7 cellular contexts compared by ENCODE assay signal in genomic region chr1:61138921-61139320, GRCh38. TPM values are rescaled to one million over a fixed set of nuclear protein-coding genes. Genes with fewer than 3 reads are reported as not detected.
DNase-seq lines count a peak whose midpoint lies in the region; ATAC-seq, FAIRE-seq and TF ChIP-seq lines count a peak whose summit lies in the region.
"Not testable (repeated sequence)": the region's sequence is repeated elsewhere in the genome, so short reads cannot be mapped to it uniquely, and the experiment has no call there.

No MANE protein-coding gene starts in this region.

- peak overlapping the region; percentile 8 for H3K4me3 Mint-ChIP-seq in natural killer cell treated with Interleukin-12 subunit alpha and Interleukin-12 subunit beta and Interleukin-15 and Interleukin-18, amount 100 ng/mL, for 72 hours

- POLR2A ChIA-PET in A673 (lab: Charles Lee; ENCODE audit: low non-redundant PET) = interaction anchor here (0.6 to 1.0 kb wide), 2 partner anchors 20 to 102 kb away, joined by 3 read pairs; no protein-coding TSS in a partner anchor
- POLR2A ChIA-PET in PC-9 (lab: Charles Lee; ENCODE audit: unreplicated experiment) = not testable (repeated sequence)

- peaks cover 48% of the 10 kb centered on the region for H3F3A ChIP-seq in PC-9 (ENCODE audit: insufficient read depth, low read depth)

- H2AFZ ChIP-seq in PC-9 = not testable (repeated sequence)

- not testable (repeated sequence) for DNase-seq in A673 (ENCODE audit: low spot score); PC-9; adrenal gland; bronchial epithelial cell (ENCODE audit: low read depth); foreskin keratinocyte; natural killer cell treated with Interleukin-12 subunit alpha and Interleukin-12 subunit beta and Interleukin-15 and Interleukin-18, amount 100 ng/mL, for 72 hours (ENCODE audit: low spot score)

- peak overlapping the region; percentile 77 for H3K4me2 ChIP-seq in PC-9

- H3K27me3 Mint-ChIP-seq in natural killer cell treated with Interleukin-12 subunit alpha and Interleukin-12 subunit beta and Interleukin-15 and Interleukin-18, amount 100 ng/mL, for 72 hours = peaks cover 29 to 43% of the 10 kb centered on the region in 2 donors

- H3K36me3 Mint-ChIP-seq in natural killer cell treated with Interleukin-12 subunit alpha and Interleukin-12 subunit beta and Interleukin-15 and Interleukin-18, amount 100 ng/mL, for 72 hours = not testable (repeated sequence)

- TF ChIP-seq POLR2A in adrenal gland (IDR thresholded peaks at IDR 0.05) = not testable (repeated sequence)

- CTCF ChIA-PET in A673 (lab: Charles Lee) = not testable (repeated sequence)
- CTCF ChIA-PET in PC-9 (lab: Charles Lee) = interaction anchor here (0.7 to 1.6 kb wide), 2 partner anchors 10 to 90 kb away, joined by 3 to 9 read pairs; no protein-coding TSS in a partner anchor

- H3K9me3 Mint-ChIP-seq in natural killer cell treated with Interleukin-12 subunit alpha and Interleukin-12 subunit beta and Interleukin-15 and Interleukin-18, amount 100 ng/mL, for 72 hours = not testable (repeated sequence)

- not testable (repeated sequence) for H3K27ac Mint-ChIP-seq in natural killer cell treated with Interleukin-12 subunit alpha and Interleukin-12 subunit beta and Interleukin-15 and Interleukin-18, amount 100 ng/mL, for 72 hours

- BruUV-seq in A673 (replicated peaks; lab: Mats Ljungman, UMichigan); PC-9 (replicated peaks; lab: Mats Ljungman, UMichigan): not testable (repeated sequence)

- peaks cover 55% of the 10 kb centered on the region for H3K79me2 ChIP-seq in PC-9 (ENCODE audit: low read depth)

- not testable (repeated sequence) for H3K4me3 ChIP-seq in A673 (ENCODE audit: low read depth, low read length, poor library complexity, severe bottlenecking); adrenal gland
- H3K4me3 ChIP-seq in PC-9 (peak overlapping the region; percentile 49), bronchial epithelial cell (ENCODE audit: low read depth, low read length) (peak overlapping the region; percentile 27), skin epidermis (peak overlapping the region in 1 of 7 experiments; percentile 23)

- not testable (repeated sequence) for H3K27me3 ChIP-seq in A673 (replicated peaks; ENCODE audit: insufficient read depth, low read depth, low read length, poor library complexity); PC-9 (ENCODE audit: insufficient read depth, low read depth); adrenal gland; bronchial epithelial cell (ENCODE audit: control insufficient read depth, insufficient read depth, low read length); foreskin keratinocyte

- intact Hi-C loops in A673 (cut with micrococcal nuclease; ENCODE audit: unreplicated experiment); adrenal gland (cut with DNase I): not testable (repeated sequence)
- intact Hi-C loops in PC-9 (cut with micrococcal nuclease; ENCODE audit: unreplicated experiment) = loop anchor here (1.0 to 10.0 kb wide), 4 partner anchors 58 to 316 kb away; no protein-coding TSS in a partner anchor

- H3K27ac ChIP-seq in A673 (ENCODE audit: low read depth, low read length, poor library complexity, severe bottlenecking) = peak overlapping the region; percentile 72
- H3K27ac ChIP-seq in PC-9 = peak overlapping the region; percentile 89
- H3K27ac ChIP-seq in adrenal gland = peak overlapping the region in 4 of 5 donors; percentile 13 to 83 (median 48)
- peak overlapping the region; percentile 53 for H3K27ac ChIP-seq in foreskin keratinocyte
- H3K27ac ChIP-seq in skin epidermis = peak overlapping the region in 13 of 21 experiments; percentile 1 to 65 (median 55)

- TF ChIP-seq CTCF in A673 (conservative IDR thresholded peaks at IDR 0.05; ENCODE audit: low read depth, low read length); PC-9 (conservative IDR thresholded peaks at IDR 0.05); adrenal gland (IDR thresholded peaks at IDR 0.05); bronchial epithelial cell (IDR thresholded peaks at IDR 0.05; ENCODE audit: insufficient read depth, low read length, severe bottlenecking); foreskin keratinocyte (conservative IDR thresholded peaks at IDR 0.05): not testable (repeated sequence)

- H3K36me3 ChIP-seq in A673 (ENCODE audit: insufficient read depth, low read length, poor library complexity, severe bottlenecking); PC-9 (ENCODE audit: low read depth); adrenal gland (replicated peaks in 1 of 2); bronchial epithelial cell (ENCODE audit: control insufficient read depth, insufficient read depth, low read length): not testable (repeated sequence)

- WGBS in adrenal gland, 4 donors = 85 to 93% (median 91%) methylated on average over 5 to 6 of the region's 6 CpGs

- H3K4me1 ChIP-seq in A673 (ENCODE audit: insufficient read depth, low read length, poor library complexity, severe bottlenecking) (peaks cover 84% of the 10 kb centered on the region), PC-9 (replicated peaks; ENCODE audit: insufficient read depth) (peaks cover 55% of the 10 kb centered on the region), adrenal gland (replicated peaks in 1 of 2) (peaks cover 43 to 48% of the 10 kb centered on the region in 2 donors), foreskin keratinocyte (peaks cover 21% of the 10 kb centered on the region)

- not testable (repeated sequence) for H3K9me3 ChIP-seq in A673 (ENCODE audit: low read depth, low read length, poor library complexity, severe bottlenecking); PC-9 (ENCODE audit: insufficient read depth, low read depth); adrenal gland (replicated peaks in 1 of 3)

- FAIRE-seq in bronchial epithelial cell (lab: Jason Lieb, UNC) = not testable (repeated sequence)

- not testable (repeated sequence) for H4K20me1 ChIP-seq in PC-9 (ENCODE audit: insufficient read depth)

- not testable (repeated sequence) for H3K9me2 ChIP-seq in PC-9 (ENCODE audit: insufficient read depth)

- H3K4me1 Mint-ChIP-seq in natural killer cell treated with Interleukin-12 subunit alpha and Interleukin-12 subunit beta and Interleukin-15 and Interleukin-18, amount 100 ng/mL, for 72 hours (ENCODE audit: low read depth in 2 of 2) = peaks cover 8 to 15% of the 10 kb centered on the region in 2 donors

- ATAC-seq in foreskin keratinocyte; natural killer cell treated with Interleukin-12 subunit alpha and Interleukin-12 subunit beta and Interleukin-15 and Interleukin-18, amount 100 ng/mL, for 72 hours: not testable (repeated sequence)

RNA-seq across cellular contexts. Expression of gene NFIA, which starts 56.6 kb away (rescaled TPM):
- total RNA-seq in A673 (2021) = 65.4 and 67.1 TPM in 2 replicates
- 26.7 and 32.8 TPM in 2 replicates for total RNA-seq in PC-9 (2021)
- 100 to 1,000 TPM in 2 of 8 donors, 10 to 100 TPM in 6; 59.3 to 109 (median 90.2) TPM for total RNA-seq in adrenal gland
- 10 to 100 TPM; 15.6 to 26.0 (median 25.0) TPM for polyA plus RNA-seq in adrenal gland
- total RNA-seq in bronchial epithelial cell = 7.4 and 11.3 TPM in 2 replicates
- total RNA-seq in foreskin keratinocyte = 15.1 and 16.8 TPM in 2 replicates
- polyA plus RNA-seq in foreskin keratinocyte = 3.2 and 4.0 TPM in 2 replicates
- 1 to 10 TPM in 1 of 2 donors, under 1 TPM in 1; 0.14 to 7.3 TPM for total RNA-seq in natural killer cell treated with Interleukin-12 subunit alpha and Interleukin-12 subunit beta and Interleukin-15 and Interleukin-18, amount 100 ng/mL, for 72 hours
